Comparison of ENCODE assay signal across 2 cellular contexts in genomic region chr22:21455334-21456089, GRCh38.
TF ChIP-seq lines count a peak whose summit lies in the region.

No MANE protein-coding gene starts in this region.

TF ChIP-seq in K562, 482 proteins besides CTCF, POLR2A, EP300 and RAD21 (continues in another document):
- TF ChIP-seq ZSCAN29 (IDR thresholded peaks at IDR 0.05) (no peak), HDAC8 (tag; IDR thresholded peaks at IDR 0.05) (0 out of 2 replicates have a peak, but pooled peaks have one; percentile 14), ZMIZ1 (IDR thresholded peaks at IDR 0.05; ENCODE audit: low read depth in 2 of 2, low read length in 2 of 2) (no peak), ZBTB9 (CRISPR knock-in tag; IDR thresholded peaks at IDR 0.05) (0 out of 2 replicates have a peak, but pooled peaks have one; percentile 63), DACH1 (IDR thresholded peaks at IDR 0.05; ENCODE audit: partially characterized antibody) (no peak), EGR1 (conservative IDR thresholded peaks at IDR 0.05) (0 out of 2 replicates have a peak, but pooled peaks have one; percentile 35), ARNT (IDR thresholded peaks at IDR 0.05) (no peak), HMGN3 (IDR thresholded peaks at IDR 0.05; ENCODE audit: borderline replicate concordance, extremely low read depth, insufficient read length, low read depth, low read length) (peak; percentile 23), ZNF785 (CRISPR knock-in tag; IDR thresholded peaks at IDR 0.05) (peak; percentile 11; the same call in 1 of the 2 replicates), KLF1 (tag; IDR thresholded peaks at IDR 0.05) (0 out of 2 replicates have a peak, but pooled peaks have one; percentile 18), HINFP (tag; conservative IDR thresholded peaks at IDR 0.05; ENCODE audit: low read depth) (no peak), NFIC (IDR thresholded peaks at IDR 0.05) (no peak), ILF3 (IDR thresholded peaks at IDR 0.05; ENCODE audit: borderline replicate concordance) (no peak), ZNF217 (CRISPR knock-in tag; IDR thresholded peaks at IDR 0.05) (no peak), GABPB2 (CRISPR knock-in tag; conservative IDR thresholded peaks at IDR 0.05) (no peak), GATAD2A (IDR thresholded peaks at IDR 0.05) (no peak), NR4A1 (CRISPR knock-in tag; IDR thresholded peaks at IDR 0.05) (no peak), NR4A1 (tag; IDR thresholded peaks at IDR 0.05) (no peak), ZNF79 (CRISPR knock-in tag; IDR thresholded peaks at IDR 0.05; ENCODE audit: low read depth) (no peak), IFI16 (CRISPR knock-in tag; IDR thresholded peaks at IDR 0.05) (0 out of 2 replicates have a peak, but pooled peaks have one; percentile 33), FOXP1 (CRISPR knock-in tag; IDR thresholded peaks at IDR 0.05) (0 out of 2 replicates have a peak, but pooled peaks have one; percentile 23), WHSC1 (IDR thresholded peaks at IDR 0.05; ENCODE audit: low read length) (peak; percentile 84), GABPB1 (CRISPR knock-in tag; IDR thresholded peaks at IDR 0.05) (0 out of 2 replicates have a peak, but pooled peaks have one; percentile 8), ZC3H4 (CRISPR knock-in tag; IDR thresholded peaks at IDR 0.05; ENCODE audit: borderline replicate concordance) (peak; percentile 85), TAF15 (IDR thresholded peaks at IDR 0.05; ENCODE audit: low read depth, low read length) (peak; percentile 81; the same call in 1 of the 2 replicates), ZNF57 (CRISPR knock-in tag; IDR thresholded peaks at IDR 0.05) (0 out of 2 replicates have a peak, but pooled peaks have one; percentile 76), ZNF75A (CRISPR knock-in tag; IDR thresholded peaks at IDR 0.05) (no peak), ZKSCAN8 (CRISPR knock-in tag; IDR thresholded peaks at IDR 0.05) (no peak), ZNF140 (CRISPR knock-in tag; IDR thresholded peaks at IDR 0.05) (no peak), ZNF212 (CRISPR knock-in tag; IDR thresholded peaks at IDR 0.05) (no peak), BRCA1 (IDR thresholded peaks at IDR 0.05) (no peak), BRCA1 (CRISPR knock-in tag; IDR thresholded peaks at IDR 0.05) (peak; percentile 95; the same call in 1 of the 2 replicates), FOXK1 (CRISPR knock-in tag; IDR thresholded peaks at IDR 0.05; ENCODE audit: borderline replicate concordance) (no peak), CHCHD3 (CRISPR knock-in tag; IDR thresholded peaks at IDR 0.05) (peak; percentile 73; the same call in 1 of the 2 replicates), RBM25 (IDR thresholded peaks at IDR 0.05; ENCODE audit: low read depth, low read length, severe bottlenecking) (no peak), ZNF324 (CRISPR knock-in tag; IDR thresholded peaks at IDR 0.05) (0 out of 2 replicates have a peak, but pooled peaks have one; percentile 37)

TF ChIP-seq in HepG2, 621 proteins besides CTCF, POLR2A, EP300 and RAD21:
- TF ChIP-seq REST (IDR thresholded peaks at IDR 0.05; ENCODE audit: borderline replicate concordance in 1 of 2, low read depth in 1 of 2, low read length in 2 of 2): no peak
- TF ChIP-seq EZH2 (conservative IDR thresholded peaks at IDR 0.05; ENCODE audit: low read depth, low read length): no peak
- TF ChIP-seq ZNF687 (CRISPR knock-in tag; IDR thresholded peaks at IDR 0.05): 0 out of 2 replicates have a peak, but pooled peaks have one; percentile 7
- TF ChIP-seq AGO2 (optimal IDR thresholded peaks at IDR 0.05; ENCODE audit: low read depth, low read length): peak; percentile 61
- TF ChIP-seq SMYD3 (CRISPR knock-in tag; IDR thresholded peaks at IDR 0.05): no peak
TF ChIP-seq in HepG2: peak in this region for 2.
